1 cellular context compared by ENCODE assay signal in the genomic region with DNA sequence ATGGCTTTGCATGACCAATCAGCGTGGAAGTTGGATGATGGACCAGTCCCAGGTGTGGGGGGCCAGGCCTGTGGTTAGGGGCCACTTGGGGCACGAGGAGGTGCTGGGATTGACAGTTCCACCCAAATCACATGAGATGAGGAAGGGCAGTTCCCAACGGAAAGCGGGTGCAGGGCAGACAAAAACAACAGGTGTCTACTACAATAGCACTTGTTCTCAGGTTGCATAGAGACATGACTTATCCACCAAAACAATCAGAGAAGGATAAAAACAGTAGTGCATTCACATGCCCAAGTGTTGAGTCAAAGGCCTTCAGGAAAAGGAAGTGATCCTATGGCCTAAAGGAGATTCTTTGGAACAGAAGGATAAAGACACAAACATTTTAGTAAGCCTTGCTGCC.
TF ChIP-seq lines count a peak whose summit lies in the region.

No MANE protein-coding gene starts in this region.

TF ChIP-seq in GM23338, 12 proteins besides CTCF, POLR2A, EP300 and RAD21 (continued from another document):
- TF ChIP-seq, protein P1, sequence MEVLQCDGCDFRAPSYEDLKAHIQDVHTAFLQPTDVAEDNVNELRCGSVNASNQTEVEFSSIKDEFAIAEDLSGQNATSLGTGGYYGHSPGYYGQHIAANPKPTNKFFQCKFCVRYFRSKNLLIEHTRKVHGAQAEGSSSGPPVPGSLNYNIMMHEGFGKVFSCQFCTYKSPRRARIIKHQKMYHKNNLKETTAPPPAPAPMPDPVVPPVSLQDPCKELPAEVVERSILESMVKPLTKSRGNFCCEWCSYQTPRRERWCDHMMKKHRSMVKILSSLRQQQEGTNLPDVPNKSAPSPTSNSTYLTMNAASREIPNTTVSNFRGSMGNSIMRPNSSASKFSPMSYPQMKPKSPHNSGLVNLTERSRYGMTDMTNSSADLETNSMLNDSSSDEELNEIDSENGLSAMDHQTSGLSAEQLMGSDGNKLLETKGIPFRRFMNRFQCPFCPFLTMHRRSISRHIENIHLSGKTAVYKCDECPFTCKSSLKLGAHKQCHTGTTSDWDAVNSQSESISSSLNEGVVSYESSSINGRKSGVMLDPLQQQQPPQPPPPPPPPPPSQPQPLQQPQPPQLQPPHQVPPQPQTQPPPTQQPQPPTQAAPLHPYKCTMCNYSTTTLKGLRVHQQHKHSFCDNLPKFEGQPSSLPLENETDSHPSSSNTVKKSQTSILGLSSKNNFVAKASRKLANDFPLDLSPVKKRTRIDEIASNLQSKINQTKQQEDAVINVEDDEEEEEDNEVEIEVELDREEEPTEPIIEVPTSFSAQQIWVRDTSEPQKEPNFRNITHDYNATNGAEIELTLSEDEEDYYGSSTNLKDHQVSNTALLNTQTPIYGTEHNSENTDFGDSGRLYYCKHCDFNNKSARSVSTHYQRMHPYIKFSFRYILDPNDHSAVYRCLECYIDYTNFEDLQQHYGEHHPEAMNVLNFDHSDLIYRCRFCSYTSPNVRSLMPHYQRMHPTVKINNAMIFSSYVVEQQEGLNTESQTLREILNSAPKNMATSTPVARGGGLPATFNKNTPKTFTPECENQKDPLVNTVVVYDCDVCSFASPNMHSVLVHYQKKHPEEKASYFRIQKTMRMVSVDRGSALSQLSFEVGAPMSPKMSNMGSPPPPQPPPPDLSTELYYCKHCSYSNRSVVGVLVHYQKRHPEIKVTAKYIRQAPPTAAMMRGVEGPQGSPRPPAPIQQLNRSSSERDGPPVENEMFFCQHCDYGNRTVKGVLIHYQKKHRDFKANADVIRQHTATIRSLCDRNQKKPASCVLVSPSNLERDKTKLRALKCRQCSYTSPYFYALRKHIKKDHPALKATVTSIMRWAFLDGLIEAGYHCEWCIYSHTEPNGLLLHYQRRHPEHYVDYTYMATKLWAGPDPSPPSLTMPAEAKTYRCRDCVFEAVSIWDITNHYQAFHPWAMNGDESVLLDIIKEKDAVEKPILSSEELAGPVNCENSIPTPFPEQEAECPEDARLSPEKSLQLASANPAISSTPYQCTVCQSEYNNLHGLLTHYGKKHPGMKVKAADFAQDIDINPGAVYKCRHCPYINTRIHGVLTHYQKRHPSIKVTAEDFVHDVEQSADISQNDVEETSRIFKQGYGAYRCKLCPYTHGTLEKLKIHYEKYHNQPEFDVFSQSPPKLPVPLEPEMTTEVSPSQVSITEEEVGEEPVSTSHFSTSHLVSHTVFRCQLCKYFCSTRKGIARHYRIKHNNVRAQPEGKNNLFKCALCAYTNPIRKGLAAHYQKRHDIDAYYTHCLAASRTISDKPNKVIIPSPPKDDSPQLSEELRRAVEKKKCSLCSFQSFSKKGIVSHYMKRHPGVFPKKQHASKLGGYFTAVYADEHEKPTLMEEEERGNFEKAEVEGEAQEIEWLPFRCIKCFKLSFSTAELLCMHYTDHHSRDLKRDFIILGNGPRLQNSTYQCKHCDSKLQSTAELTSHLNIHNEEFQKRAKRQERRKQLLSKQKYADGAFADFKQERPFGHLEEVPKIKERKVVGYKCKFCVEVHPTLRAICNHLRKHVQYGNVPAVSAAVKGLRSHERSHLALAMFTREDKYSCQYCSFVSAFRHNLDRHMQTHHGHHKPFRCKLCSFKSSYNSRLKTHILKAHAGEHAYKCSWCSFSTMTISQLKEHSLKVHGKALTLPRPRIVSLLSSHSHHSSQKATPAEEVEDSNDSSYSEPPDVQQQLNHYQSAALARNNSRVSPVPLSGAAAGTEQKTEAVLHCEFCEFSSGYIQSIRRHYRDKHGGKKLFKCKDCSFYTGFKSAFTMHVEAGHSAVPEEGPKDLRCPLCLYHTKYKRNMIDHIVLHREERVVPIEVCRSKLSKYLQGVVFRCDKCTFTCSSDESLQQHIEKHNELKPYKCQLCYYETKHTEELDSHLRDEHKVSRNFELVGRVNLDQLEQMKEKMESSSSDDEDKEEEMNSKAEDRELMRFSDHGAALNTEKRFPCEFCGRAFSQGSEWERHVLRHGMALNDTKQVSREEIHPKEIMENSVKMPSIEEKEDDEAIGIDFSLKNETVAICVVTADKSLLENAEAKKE (CRISPR knock-in tag; IDR thresholded peaks at IDR 0.05): no peak
- TF ChIP-seq EZH2 (IDR thresholded peaks at IDR 0.05; ENCODE audit: low read depth, unreplicated experiment) (no peak), JUNB (IDR thresholded peaks at IDR 0.05; ENCODE audit: unreplicated experiment) (no peak), STAT1 (IDR thresholded peaks at IDR 0.05; ENCODE audit: unreplicated experiment) (no peak), NANOG (IDR thresholded peaks at IDR 0.05; ENCODE audit: borderline replicate concordance) (no peak), POLR2AphosphoS5 (IDR thresholded peaks at IDR 0.05; ENCODE audit: low read depth) (no peak), CREB1 (CRISPR knock-in tag; IDR thresholded peaks at IDR 0.05; ENCODE audit: low read depth) (no peak)
- TF ChIP-seq, protein P2, sequence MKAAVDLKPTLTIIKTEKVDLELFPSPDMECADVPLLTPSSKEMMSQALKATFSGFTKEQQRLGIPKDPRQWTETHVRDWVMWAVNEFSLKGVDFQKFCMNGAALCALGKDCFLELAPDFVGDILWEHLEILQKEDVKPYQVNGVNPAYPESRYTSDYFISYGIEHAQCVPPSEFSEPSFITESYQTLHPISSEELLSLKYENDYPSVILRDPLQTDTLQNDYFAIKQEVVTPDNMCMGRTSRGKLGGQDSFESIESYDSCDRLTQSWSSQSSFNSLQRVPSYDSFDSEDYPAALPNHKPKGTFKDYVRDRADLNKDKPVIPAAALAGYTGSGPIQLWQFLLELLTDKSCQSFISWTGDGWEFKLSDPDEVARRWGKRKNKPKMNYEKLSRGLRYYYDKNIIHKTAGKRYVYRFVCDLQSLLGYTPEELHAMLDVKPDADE (IDR thresholded peaks at IDR 0.05): no peak
